28 cellular contexts compared by ENCODE assay signal in genomic region chrX:40291553-40291952, GRCh38.
"Had no signal": no experiment of that assay in that cellular context is flagged by ENCODE, and none has a peak within 500 bp of the region (broad histone marks: within the 10 kb centered on the region; RNA-seq: fewer than 3 reads in every experiment).

No MANE protein-coding gene starts in this region.

- H3K4me3 ChIP-seq: body of pancreas, coronary artery, heart left ventricle, left lung, lower lobe of right lung, stomach, thyroid gland had no signal

- H3K4me1 ChIP-seq: body of pancreas, heart left ventricle, left lung, lower lobe of right lung, stomach, thyroid gland had no signal

- H3K36me3 Mint-ChIP-seq: activated naive CD8-positive, alpha-beta T cell; natural killer cell had no signal

- DNase-seq: activated CD4-positive, alpha-beta T cell treated with anti-CD3 and anti-CD28 coated beads for 48 hours; activated CD4-positive, alpha-beta T cell treated with anti-CD3 and anti-CD28 coated beads, Interleukin-2, amount 50 U/mL, for 48 hours; activated CD8-positive, alpha-beta memory T cell treated with anti-CD3 and anti-CD28 coated beads for 24 hours; activated effector memory CD4-positive, alpha-beta T cell treated with Interleukin-2 at 50 U/mL for 16 hours; activated naive CD4-positive, alpha-beta T cell treated with Interleukin-2 at 50 U/mL for 16 hours; anterior cingulate cortex; body of pancreas; effector memory CD8-positive, alpha-beta T cell; foreskin fibroblast; heart left ventricle; kidney glomerular epithelial cell; left lung; lower lobe of right lung; mesendoderm; natural killer cell; posterior cingulate gyrus; right cardiac atrium; stimulated activated CD4-positive, alpha-beta T cell treated with anti-CD3 and anti-CD28 coated beads, Interleukin-15, amount 100 ng/mL, for 24 hours; stimulated activated CD4-positive, alpha-beta T cell treated with anti-CD3 and anti-CD28 coated beads, Interleukin-2, amount 100 ng/mL, for 24 hours; stimulated activated naive B cell treated with anti-CD40 and anti-IgM and Interleukin-4, amounts not matched to agents 10 μg/mL and 1 μg/mL and 100 μg/mL, for 72 hours; stomach; T-helper 17 cell; T1000; thyroid gland; WERI-Rb-1 had no signal

- H3K36me3 ChIP-seq: heart left ventricle, left lung, lower lobe of right lung, stomach, thyroid gland, WERI-Rb-1 had no signal

- H3K9me3 ChIP-seq: body of pancreas, lower lobe of right lung, thyroid gland had no signal

- H3K4me1 Mint-ChIP-seq: natural killer cell; stimulated activated naive B cell treated with anti-CD40 and anti-IgM and Interleukin-4, amounts not matched to agents 10 μg/mL and 1 μg/mL and 100 μg/mL, for 72 hours; T-helper 17 cell had no signal

- H3K27me3 Mint-ChIP-seq: activated naive CD8-positive, alpha-beta T cell; effector memory CD8-positive, alpha-beta T cell; stimulated activated naive B cell treated with anti-CD40 and anti-IgM and Interleukin-4, amounts not matched to agents 10 μg/mL and 1 μg/mL and 100 μg/mL, for 72 hours; T-helper 17 cell had no signal

- H3K9me3 Mint-ChIP-seq: natural killer cell had no signal

- H3K27ac Mint-ChIP-seq: activated naive CD8-positive, alpha-beta T cell; effector memory CD8-positive, alpha-beta T cell; natural killer cell; stimulated activated naive B cell treated with anti-CD40 and anti-IgM and Interleukin-4, amounts not matched to agents 10 μg/mL and 1 μg/mL and 100 μg/mL, for 72 hours; T-helper 17 cell had no signal

- H3K27me3 ChIP-seq: body of pancreas, heart left ventricle, left lung, stomach, thyroid gland had no signal

- H3K27ac ChIP-seq: body of pancreas, coronary artery, heart left ventricle, left lung, lower lobe of right lung, stomach, thyroid gland had no signal

- ATAC-seq: activated CD4-positive, CD25-positive, alpha-beta regulatory T cell treated with anti-CD3 and anti-CD28 coated beads, Interleukin-2, amount 50 U/mL, for 24 hours; body of pancreas; effector memory CD8-positive, alpha-beta T cell; heart left ventricle; left lung; lower lobe of right lung; natural killer cell; right cardiac atrium; stimulated activated naive B cell treated with anti-CD40 and anti-IgM and Interleukin-4, amounts not matched to agents 10 μg/mL and 1 μg/mL and 100 μg/mL, for 72 hours; T-helper 17 cell had no signal

- H3K4me3 Mint-ChIP-seq: activated naive CD8-positive, alpha-beta T cell; effector memory CD8-positive, alpha-beta T cell; natural killer cell; stimulated activated naive B cell treated with anti-CD40 and anti-IgM and Interleukin-4, amounts not matched to agents 10 μg/mL and 1 μg/mL and 100 μg/mL, for 72 hours; T-helper 17 cell had no signal
